8 cellular contexts compared by ENCODE assay signal in the genomic region with DNA sequence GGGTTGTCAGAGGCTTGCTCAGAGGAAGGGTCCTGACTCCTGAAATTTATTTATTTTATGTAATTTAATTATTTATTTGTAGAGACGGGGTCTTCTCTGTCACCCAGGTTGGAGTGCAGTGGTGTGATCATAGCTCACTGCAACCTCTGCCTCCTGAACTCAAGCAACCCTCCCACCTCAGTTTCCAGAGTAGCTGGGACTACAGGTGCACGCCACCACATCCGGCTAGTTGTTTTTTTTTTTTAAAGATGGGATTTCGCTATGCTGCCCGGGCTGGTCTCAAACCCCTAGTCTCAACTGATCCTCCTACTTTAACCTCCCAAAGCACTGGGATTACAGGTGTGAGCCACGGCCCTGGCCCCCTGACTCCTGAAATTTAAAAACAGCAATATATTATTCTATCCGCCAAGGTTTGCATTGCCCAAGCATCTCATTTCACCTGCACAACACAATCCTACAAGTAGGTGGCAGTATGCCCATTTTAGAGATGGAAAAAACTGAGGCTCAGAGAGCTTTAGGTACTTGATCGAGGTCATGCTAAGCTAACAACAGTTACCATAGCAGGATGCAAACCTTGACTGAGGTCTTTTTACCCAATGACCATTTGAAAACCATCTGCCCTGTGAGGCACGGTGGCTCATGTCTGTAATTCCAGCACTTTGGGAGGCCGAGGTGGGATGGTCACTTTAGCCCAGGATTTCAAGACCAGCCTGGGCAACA. TPM values are rescaled to one million over a fixed set of nuclear protein-coding genes. Genes with fewer than 3 reads are reported as not detected.
DNase-seq lines count a peak whose midpoint lies in the region; ATAC-seq, FAIRE-seq and TF ChIP-seq lines count a peak whose summit lies in the region.

No MANE protein-coding gene starts in this region.

- intact Hi-C loops in dorsolateral prefrontal cortex (cut with DNase I) (no loop called here), psoas muscle (cut with DNase I) (no loop called here), heart left ventricle (cut with DNase I) (no loop called here)

- no peak overlapping the region for H3K4me3 ChIP-seq in dorsolateral prefrontal cortex
- H3K4me3 ChIP-seq in psoas muscle: no peak overlapping the region
- H3K4me3 ChIP-seq in heart left ventricle: no peak overlapping the region

- in situ Hi-C loops in ACHN (cut with HindIII; ENCODE audit: low pct_ligation_motif_present, low pct_unique_long_range_greater_than_20kb, low sequenced_read_pairs): no loop called here

- H3K9me3 ChIP-seq in psoas muscle (no peaks in the 10 kb centered on the region), heart left ventricle (no peaks in the 10 kb centered on the region)

- no peaks in the 10 kb centered on the region for H3K27me3 ChIP-seq in dorsolateral prefrontal cortex
- H3K27me3 ChIP-seq in psoas muscle (ENCODE audit: insufficient read depth in 3 of 3, low read length in 2 of 3): peaks cover 0 to 3% (median 0%) of the 10 kb centered on the region in 3 donors
- peaks cover 0 to 3% (median 0%) of the 10 kb centered on the region in 9 donors for H3K27me3 ChIP-seq in heart left ventricle

- TF ChIP-seq CTCF in GM12873 (IDR thresholded peaks at IDR 0.05; ENCODE audit: insufficient read depth, low read depth, low read length, missing control alignments): peak; percentile 74
- peak in 43 of 56 donors; percentile 13 to 55 (median 33) for TF ChIP-seq CTCF in dorsolateral prefrontal cortex (IDR thresholded peaks at IDR 0.05 in 54 of 56, conservative IDR thresholded peaks at IDR 0.05 in 2 of 56; ENCODE audit: low read depth in 1 of 56, partially characterized antibody in 56 of 56)
- peak; percentile 9 for TF ChIP-seq CTCF in psoas muscle (IDR thresholded peaks at IDR 0.05)
- TF ChIP-seq CTCF in heart left ventricle (IDR thresholded peaks at IDR 0.05): peak in 6 of 12 donors; percentile 14 to 33 (median 27)

- no peak for FAIRE-seq in RCC 7860 (lab: Jason Lieb, UNC)
- no peak for FAIRE-seq in H54 (lab: Jason Lieb, UNC)

- no peak for ATAC-seq in psoas muscle
- ATAC-seq in heart left ventricle: no peak

- peak; percentile 15 for DNase-seq in ACHN
- peak; percentile 58 for DNase-seq in RCC 7860 (ENCODE audit: low spot score)
- no peak for DNase-seq in dorsolateral prefrontal cortex
- DNase-seq in psoas muscle: no peak
- no peak for DNase-seq in DMS79 (lab: John Stamatoyannopoulos, UW)
- no peak for DNase-seq in heart left ventricle
- no peak for DNase-seq in H54 (ENCODE audit: insufficient read length, low spot score)

- H3K36me3 ChIP-seq in psoas muscle (ENCODE audit: insufficient read depth in 1 of 2, low read depth in 1 of 2) (no peaks in the 10 kb centered on the region), heart left ventricle (no peaks in the 10 kb centered on the region)

- no peak overlapping the region for H3K27ac ChIP-seq in dorsolateral prefrontal cortex
- no peak overlapping the region for H3K27ac ChIP-seq in psoas muscle
- H3K27ac ChIP-seq in heart left ventricle: peak overlapping the region in 1 of 12 donors; percentile 61

- TF ChIP-seq POLR2A in heart left ventricle (IDR thresholded peaks at IDR 0.05) (no peak), H54 (IDR thresholded peaks at IDR 0.05; ENCODE audit: low read depth, low read length) (no peak)

- WGBS in psoas muscle, 3 donors: 68 to 81% (median 72%) methylated on average over 10 of the region's 10 CpGs
- 77 to 86% (median 81%) methylated on average over 10 of the region's 10 CpGs for WGBS in heart left ventricle, 4 donors

- H3K4me1 ChIP-seq in psoas muscle (no peaks in the 10 kb centered on the region), heart left ventricle (no peaks in the 10 kb centered on the region)

RNA-seq across cellular contexts. Expression of gene ARHGEF18, which starts 18.1 kb away (rescaled TPM):
- 10 to 100 TPM; 24.3 to 56.2 (median 37.9) TPM for total RNA-seq in dorsolateral prefrontal cortex
- total RNA-seq in psoas muscle: 1 to 10 TPM; 6.0 to 8.3 (median 6.9) TPM
- 10 to 100 TPM in 1 of 3 donors, 1 to 10 TPM in 2; 3.5 to 12.2 (median 5.3) TPM for polyA plus RNA-seq in psoas muscle
- 10 to 100 TPM in 3 of 9 donors, 1 to 10 TPM in 6; 6.5 to 15.1 (median 9.1) TPM for total RNA-seq in heart left ventricle
- polyA plus RNA-seq in heart left ventricle: 10 to 100 TPM in 1 of 2 donors, 1 to 10 TPM in 1; 4.1 to 13.3 TPM

Comparison
In these comparisons a context has a peak if more than half of its experiments do, and no peak if none do; other contexts are left out.
1. DNase-seq: peak in ACHN (single experiment) and RCC 7860 (single experiment); none in dorsolateral prefrontal cortex (0 of 10), psoas muscle (0 of 2), DMS79 (single experiment), heart left ventricle (0 of 5) and H54 (single experiment).